21 cellular contexts compared by ENCODE assay signal in genomic region chr7:138032775-138033174, GRCh38. TPM values are rescaled to one million over a fixed set of nuclear protein-coding genes. Genes with fewer than 3 reads are reported as not detected.
DNase-seq lines count a peak whose midpoint lies in the region; ATAC-seq and TF ChIP-seq lines count a peak whose summit lies in the region.
"Had no signal": no experiment of that assay in that cellular context is flagged by ENCODE, and none has a peak within 500 bp of the region (broad histone marks: within the 10 kb centered on the region; RNA-seq: fewer than 3 reads in every experiment).

No MANE protein-coding gene starts in this region.

- H3K27me3 Mint-ChIP-seq in neural progenitor cell (ENCODE audit: insufficient read depth, low read depth), result peaks cover 4% of the 10 kb centered on the region

- peaks cover 28% of the 10 kb centered on the region for H3K9me3 Mint-ChIP-seq in neural progenitor cell

- H3K9ac ChIP-seq in neural progenitor cell, result no peak overlapping the region

- no peak overlapping the region for H3K27ac Mint-ChIP-seq in neural progenitor cell
- H3K27ac Mint-ChIP-seq: IgD-negative memory B cell had no signal

- TF ChIP-seq CTCF in fibroblast of pulmonary artery (IDR thresholded peaks at IDR 0.05; ENCODE audit: low read length, missing control alignments), result no peak
- no peak for TF ChIP-seq CTCF in neural progenitor cell (IDR thresholded peaks at IDR 0.05)
- TF ChIP-seq CTCF in coronary artery (IDR thresholded peaks at IDR 0.05), result no peak

- no peaks in the 10 kb centered on the region for H3F3A ChIP-seq in neural progenitor cell (ENCODE audit: low read depth)

- no peaks in the 10 kb centered on the region for H3K79me2 ChIP-seq in neural progenitor cell (ENCODE audit: low read depth)

- H4K20me1 ChIP-seq in neural progenitor cell (ENCODE audit: low read depth), result no peaks in the 10 kb centered on the region

- DNase-seq in EH (ENCODE audit: low read depth) (peak; percentile 9), amniotic epithelial cell (ENCODE audit: low read depth) (peak; percentile 15), fibroblast of pulmonary artery (ENCODE audit: low read depth) (peak; percentile 37), neural progenitor cell (ENCODE audit: low spot score) (no peak), NCI-H82 (lab: John Stamatoyannopoulos, UW) (no peak), mucosa of gallbladder (ENCODE audit: low spot score) (no peak), coronary artery (ENCODE audit: low spot score) (no peak)
- DNase-seq: BE2C, DMS53, EL, GF-D8, HCEC 1CT, NCI-H1105, NCI-H146, NCI-H2029 treated with DMSO at 0.1 percent for 48 hours, NCI-H524 treated with DMSO at 0.1 percent for 48 hours, OCI-M1 had no signal

- no peak overlapping the region for H3K4me2 ChIP-seq in neural progenitor cell

- H3K27ac ChIP-seq in neural progenitor cell (no peak overlapping the region), coronary artery (no peak overlapping the region)
- H3K27ac ChIP-seq: SJSA1 had no signal

- peak overlapping the region; percentile 72 for H2AFZ ChIP-seq in neural progenitor cell (replicated peaks)

- H3K4me3 Mint-ChIP-seq in neural progenitor cell, result no peak overlapping the region
- H3K4me3 Mint-ChIP-seq: IgD-negative memory B cell had no signal

- H3K27me3 ChIP-seq in neural progenitor cell, result no peaks in the 10 kb centered on the region
- H3K27me3 ChIP-seq: BE2C, SJSA1 had no signal

- peaks cover 13% of the 10 kb centered on the region for H3K9me3 ChIP-seq in neural progenitor cell (ENCODE audit: low read depth)
- H3K9me3 ChIP-seq: BE2C, SJSA1 had no signal

- H3K4me1 ChIP-seq in neural progenitor cell, result peaks cover 5% of the 10 kb centered on the region
- H3K4me1 ChIP-seq: BE2C, SJSA1 had no signal

- H3K4me3 ChIP-seq in fibroblast of pulmonary artery (replicated peaks; ENCODE audit: low read depth, low read length), result no peak overlapping the region
- H3K4me3 ChIP-seq in neural progenitor cell, result no peak overlapping the region
- no peak overlapping the region for H3K4me3 ChIP-seq in coronary artery
- H3K4me3 ChIP-seq: SJSA1 had no signal

- H3K36me3 Mint-ChIP-seq in neural progenitor cell, result peaks cover 9% of the 10 kb centered on the region

- no peaks in the 10 kb centered on the region for H3K4me1 Mint-ChIP-seq in neural progenitor cell

- ATAC-seq in HG02938 (IDR thresholded peaks at IDR 0.05; ENCODE audit: unreplicated experiment), result no peak
- ATAC-seq: Right ventricle myocardium inferior had no signal

- H3K36me3 ChIP-seq in neural progenitor cell, result no peaks in the 10 kb centered on the region
- H3K36me3 ChIP-seq: BE2C, SJSA1 had no signal

RNA-seq across cellular contexts. Expression of gene CREB3L2, which starts 30.9 kb away (rescaled TPM):
- 9.9 and 10.7 TPM in 2 replicates for total RNA-seq in neural progenitor cell (ENCODE audit: low replicate concordance)
- total RNA-seq in mucosa of gallbladder, result 80.3 TPM

RNA-seq across cellular contexts. Expression of gene AKR1D1, which starts 43.5 kb away (rescaled TPM):
- total RNA-seq in neural progenitor cell (ENCODE audit: low replicate concordance) (0.28 TPM in 1 of 2 replicates, not detected in the other), mucosa of gallbladder (0.37 TPM)
- total RNA-seq: Right ventricle myocardium inferior, SJSA1 had no signal

Comparison
In these comparisons a context has a peak if more than half of its experiments do, and no peak if none do; other contexts are left out.
1. DNase-seq: peak in EH (single experiment), amniotic epithelial cell (single experiment) and fibroblast of pulmonary artery (single experiment); none in neural progenitor cell (single experiment), NCI-H82 (single experiment), mucosa of gallbladder (single experiment) and coronary artery (single experiment).